16 cellular contexts compared by ENCODE assay signal in the genomic region with DNA sequence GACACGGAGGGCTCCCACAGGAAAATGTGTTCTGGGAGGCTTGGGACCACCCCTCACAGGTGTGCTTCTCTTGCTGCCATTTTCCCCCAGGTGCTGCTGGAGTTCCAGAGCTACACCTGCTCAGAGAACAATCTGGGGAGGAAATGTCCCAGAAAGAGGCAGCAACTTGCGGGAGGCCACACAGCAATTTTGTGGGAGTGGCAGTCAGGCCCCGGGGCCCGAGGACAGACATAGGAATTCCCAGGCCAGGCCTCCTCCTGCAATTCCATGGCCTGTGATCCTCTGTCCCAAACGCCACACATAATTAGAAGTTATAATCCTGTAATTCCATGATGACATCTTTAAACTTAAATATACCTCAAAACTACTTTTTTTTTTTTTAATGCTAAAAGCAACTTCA. TPM values are rescaled to one million over a fixed set of nuclear protein-coding genes. Genes with fewer than 3 reads are reported as not detected.
A peak's percentile ranks its signal among the peaks of the same experiment; 100 is the strongest.
DNase-seq lines count a peak whose midpoint lies in the region; ATAC-seq and TF ChIP-seq lines count a peak whose summit lies in the region.
"Had no signal": no experiment of that assay in that cellular context is flagged by ENCODE, and none has a peak within 500 bp of the region (broad histone marks: within the 10 kb centered on the region; RNA-seq: fewer than 3 reads in every experiment).

No MANE protein-coding gene starts in this region.

- H3K4me1 ChIP-seq in NT2/D1 (ENCODE audit: insufficient read depth, insufficient read length), result peaks cover 7% of the 10 kb centered on the region
- H3K4me1 ChIP-seq in neuron (ENCODE audit: insufficient read depth, low read length), result peaks cover 8% of the 10 kb centered on the region

- H3K27ac Mint-ChIP-seq in Calu3 (ENCODE audit: unreplicated experiment) (peak overlapping the region; percentile 81), endothelial cell (ENCODE audit: unreplicated experiment) (no peak overlapping the region)

- H3K27me3 ChIP-seq in NT2/D1 (ENCODE audit: insufficient read depth, insufficient read length), result no peaks in the 10 kb centered on the region
- H3K27me3 ChIP-seq in neuron (ENCODE audit: insufficient read depth, low read length), result no peaks in the 10 kb centered on the region

- H3K9ac ChIP-seq in NT2/D1 (ENCODE audit: insufficient read length, low read depth), result peak overlapping the region; percentile 56

- H3K9me3 ChIP-seq in NT2/D1 (ENCODE audit: insufficient read depth, low read length), result no peaks in the 10 kb centered on the region
- H3K9me3 ChIP-seq in neuron (ENCODE audit: low read length), result peaks cover 2% of the 10 kb centered on the region

- no peak for TF ChIP-seq CTCF in Calu3 (IDR thresholded peaks at IDR 0.05; ENCODE audit: unreplicated experiment)
- no peak for TF ChIP-seq CTCF in endothelial cell (IDR thresholded peaks at IDR 0.05; ENCODE audit: unreplicated experiment)

- peak overlapping the region; percentile 62 for H3K4me3 ChIP-seq in NT2/D1 (ENCODE audit: insufficient read length, low read depth)
- peak overlapping the region; percentile 82 for H3K4me3 ChIP-seq in neuron (ENCODE audit: low read length)
- H3K4me3 ChIP-seq: lung had no signal

- no peak overlapping the region for H2AFZ ChIP-seq in neuron (ENCODE audit: low read depth, low read length)

- H3K36me3 Mint-ChIP-seq in Calu3 (ENCODE audit: insufficient read depth, unreplicated experiment), result peaks cover 51% of the 10 kb centered on the region
- no peaks in the 10 kb centered on the region for H3K36me3 Mint-ChIP-seq in endothelial cell (ENCODE audit: low read depth, unreplicated experiment)

- DNase-seq in Calu3 (no peak), NT2/D1 (ENCODE audit: low read depth, low spot score) (no peak), endothelial cell (ENCODE audit: low spot score) (no peak), AML-193 (lab: John Stamatoyannopoulos, UW) (no peak), ecto neural progenitor cell (ENCODE audit: low spot score) (no peak)
- DNase-seq: activated naive CD4-positive, alpha-beta T cell treated with anti-CD3 and anti-CD28 coated beads, Interleukin-2, amount 50 U/mL, for 16 hours; central memory CD4-positive, alpha-beta T cell; EL; NCI-H774; SIG-M5; stimulated activated CD8-positive, alpha-beta memory T cell treated with anti-CD3 and anti-CD28 coated beads, Interleukin-4, amount 100 ng/mL, for 48 hours had no signal

- intact Hi-C loops in Calu3 (cut with micrococcal nuclease; ENCODE audit: unreplicated experiment), result no loop called here

- TSS peak; percentile 53 for BruUV-seq in Calu3 (replicated peaks; lab: Mats Ljungman, UMichigan)

- peaks cover 31% of the 10 kb centered on the region for H3K4me1 Mint-ChIP-seq in Calu3 (ENCODE audit: low read depth, unreplicated experiment)
- H3K4me1 Mint-ChIP-seq in endothelial cell (ENCODE audit: unreplicated experiment), result no peaks in the 10 kb centered on the region

- ATAC-seq in GM19455 (IDR thresholded peaks at IDR 0.05; ENCODE audit: unreplicated experiment) (no peak), GM19035 (IDR thresholded peaks at IDR 0.05; ENCODE audit: unreplicated experiment) (no peak)
- ATAC-seq: esophagus mucosa had no signal

- H3K4me3 Mint-ChIP-seq in Calu3 (ENCODE audit: low read depth, unreplicated experiment) (peak overlapping the region; percentile 90), endothelial cell (ENCODE audit: unreplicated experiment) (peak overlapping the region; percentile 51)

- H3K27me3 Mint-ChIP-seq in Calu3 (ENCODE audit: unreplicated experiment) (no peaks in the 10 kb centered on the region), endothelial cell (ENCODE audit: unreplicated experiment) (peaks cover 5% of the 10 kb centered on the region)

- CTCF ChIA-PET in Calu3 (lab: Charles Lee), result interaction anchor here (0.7 to 0.9 kb wide), 3 partner anchors 8 to 136 kb away, joined by 3 read pairs; no protein-coding TSS in a partner anchor

- H3K36me3 ChIP-seq in NT2/D1 (ENCODE audit: insufficient read depth, insufficient read length, low read length) (no peaks in the 10 kb centered on the region), neuron (ENCODE audit: insufficient read depth, low read length) (no peaks in the 10 kb centered on the region)

- H3K9me3 Mint-ChIP-seq in Calu3 (ENCODE audit: low read depth, unreplicated experiment), result no peaks in the 10 kb centered on the region
- H3K9me3 Mint-ChIP-seq in endothelial cell (ENCODE audit: unreplicated experiment), result no peaks in the 10 kb centered on the region

RNA-seq across cellular contexts. Expression of gene RHPN2, which starts 1.8 kb away (rescaled TPM):
- total RNA-seq in Calu3 (2022) (46.4 and 63.6 TPM in 2 replicates), endothelial cell (ENCODE audit: unreplicated experiment) (4.5 TPM)

RNA-seq across cellular contexts. Expression of gene GPATCH1, which starts 18.1 kb away (rescaled TPM):
- total RNA-seq in Calu3 (2022) (16.3 and 17.0 TPM in 2 replicates), endothelial cell (ENCODE audit: unreplicated experiment) (8.7 TPM)
